In genomic region chr3:189734061-189734460, GRCh38 we compare ENCODE assay signal across 3 cellular contexts.
"Had no signal": no experiment of that assay in that cellular context is flagged by ENCODE, and none has a peak within 500 bp of the region (broad histone marks: within the 10 kb centered on the region; RNA-seq: fewer than 3 reads in every experiment).

No MANE protein-coding gene starts in this region.

- DNase-seq: GDM1, GF-D8 had no signal

- H3K4me3 ChIP-seq: GM12878 had no signal

- ATAC-seq: GM12878 had no signal
